In the genomic region with DNA sequence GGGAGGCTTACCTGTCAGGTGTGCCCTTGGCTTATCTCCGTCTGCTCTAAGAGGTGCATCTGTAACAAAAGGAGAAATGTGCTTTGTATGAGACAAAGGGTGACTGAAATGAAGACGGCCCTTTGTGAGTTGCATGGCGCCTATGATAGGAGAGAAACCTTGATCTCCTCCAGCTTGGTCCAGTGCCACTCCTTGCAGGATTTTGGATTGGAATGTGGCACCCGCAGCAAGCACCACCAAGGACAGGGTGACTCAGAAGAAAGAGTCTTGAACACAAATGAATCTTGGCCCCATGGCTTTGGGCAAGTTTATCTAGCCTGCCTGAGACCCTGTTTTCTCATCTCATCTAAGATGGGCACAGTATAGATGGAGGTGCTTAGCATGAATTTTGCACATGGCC, we compare ENCODE assay signal across 20 cellular contexts. TPM values are rescaled to one million over a fixed set of nuclear protein-coding genes. Genes with fewer than 3 reads are reported as not detected.
"Had no signal": no experiment of that assay in that cellular context is flagged by ENCODE, and none has a peak within 500 bp of the region (broad histone marks: within the 10 kb centered on the region; RNA-seq: fewer than 3 reads in every experiment).

No MANE protein-coding gene starts in this region.

- DNase-seq: colonic mucosa; cortex of kidney; effector CD8-positive, alpha-beta T cell; effector memory CD8-positive, alpha-beta T cell; endodermal cell; erythroblast; foreskin keratinocyte; heart left ventricle; hypothalamus; immature natural killer cell; left cardiac atrium; left lung; left ventricle myocardium superior; lower lobe of right lung; mesenchymal stem cell; mucosa of descending colon had no signal

- H3K79me2 ChIP-seq: hepatocyte had no signal

- H3K9me3 ChIP-seq: colonic mucosa, gastroesophageal sphincter, heart left ventricle, left lung, lower lobe of right lung, mucosa of descending colon had no signal

- ATAC-seq: effector memory CD8-positive, alpha-beta T cell; esophagus mucosa; foreskin keratinocyte; gastroesophageal sphincter; heart left ventricle; left cardiac atrium; left lung; left ventricle myocardium superior; lower lobe of right lung; mucosa of descending colon had no signal

- H3K27ac ChIP-seq: colonic mucosa, epithelial cell of prostate, foreskin keratinocyte, gastroesophageal sphincter, heart left ventricle, hepatocyte, left lung, lower lobe of right lung had no signal

- H2AFZ ChIP-seq: hepatocyte had no signal

- H3K4me2 ChIP-seq: hepatocyte had no signal

- H3K27me3 ChIP-seq: colonic mucosa, foreskin keratinocyte, gastroesophageal sphincter, heart left ventricle, hepatocyte, left lung had no signal

- H3K36me3 ChIP-seq: colonic mucosa, gastroesophageal sphincter, heart left ventricle, lower lobe of right lung had no signal

- H3K4me1 ChIP-seq: colonic mucosa, gastroesophageal sphincter, left lung, lower lobe of right lung had no signal

- H3K4me3 ChIP-seq: colonic mucosa, gastroesophageal sphincter, heart left ventricle, hepatocyte, left lung, lower lobe of right lung, mucosa of descending colon had no signal

RNA-seq across cellular contexts. Expression of a gene that starts 13.4 kb away (rescaled TPM):
- total RNA-seq: endodermal cell, left ventricle myocardium superior had no signal
